18 cellular contexts compared by ENCODE assay signal in genomic region chr17:38425048-38425447, GRCh38. TPM values are rescaled to one million over a fixed set of nuclear protein-coding genes. Genes with fewer than 3 reads are reported as not detected.
DNase-seq lines count a peak whose midpoint lies in the region; ATAC-seq and TF ChIP-seq lines count a peak whose summit lies in the region.
"Had no signal": no experiment of that assay in that cellular context is flagged by ENCODE, and none has a peak within 500 bp of the region (broad histone marks: within the 10 kb centered on the region; RNA-seq: fewer than 3 reads in every experiment).

No MANE protein-coding gene starts in this region.

- H3K4me1 ChIP-seq in right cardiac atrium (ENCODE audit: control insufficient read depth, insufficient read depth, low read length) (peaks cover 13% of the 10 kb centered on the region), esophagus (ENCODE audit: control insufficient read depth in 2 of 2, insufficient read depth in 2 of 2, low read length in 1 of 2) (peaks cover 8 to 18% of the 10 kb centered on the region in 2 donors), sigmoid colon (peaks cover 0 to 80% (median 67%) of the 10 kb centered on the region in 4 donors), uterus (peaks cover 5 to 30% of the 10 kb centered on the region in 2 donors)
- H3K4me1 ChIP-seq: HAP-1 had no signal

- H3K27me3 ChIP-seq in right cardiac atrium (ENCODE audit: control insufficient read depth, insufficient read depth): no peaks in the 10 kb centered on the region
- no peaks in the 10 kb centered on the region for H3K27me3 ChIP-seq in esophagus (ENCODE audit: control insufficient read depth in 1 of 2, insufficient read depth in 2 of 2, low read length in 2 of 2)
- H3K27me3 ChIP-seq in sigmoid colon: no peaks in the 10 kb centered on the region
- no peaks in the 10 kb centered on the region for H3K27me3 ChIP-seq in uterus

- H3K36me3 ChIP-seq in esophagus (ENCODE audit: control insufficient read depth in 2 of 2, insufficient read depth in 2 of 2, low read length in 1 of 2): no peaks in the 10 kb centered on the region
- no peaks in the 10 kb centered on the region for H3K36me3 ChIP-seq in sigmoid colon
- no peaks in the 10 kb centered on the region for H3K36me3 ChIP-seq in uterus
- H3K36me3 ChIP-seq: HAP-1 had no signal

- intact Hi-C loops in right cardiac atrium (cut with DNase I) (loop anchor here in 1 of 4 donors (10.0 kb wide), 1 partner anchor 240 kb away; no protein-coding TSS in a partner anchor), left ventricle myocardium superior (cut with micrococcal nuclease) (no loop called here), sigmoid colon (cut with DNase I) (loop anchor here (5.0 to 10.0 kb wide), 3 partner anchors 42 to 780 kb away; partner anchors contain the start of genes DDX52 and EPOP), uterus (cut with DNase I; ENCODE audit: low total_unique reads) (no loop called here)

- ATAC-seq in right cardiac atrium: no peak
- no peak for ATAC-seq in left ventricle myocardium superior
- no peak for ATAC-seq in GM18858 (IDR thresholded peaks at IDR 0.05; ENCODE audit: unreplicated experiment)
- ATAC-seq in HG03196 (IDR thresholded peaks at IDR 0.05; ENCODE audit: unreplicated experiment): no peak
- ATAC-seq: esophagus mucosa, GM12878, T-cell had no signal

- no peak for TF ChIP-seq POLR2A in sigmoid colon (IDR thresholded peaks at IDR 0.05)
- no peak for TF ChIP-seq POLR2A in uterus (IDR thresholded peaks at IDR 0.05)

- WGBS in right cardiac atrium: 57% methylated on average over 13 of the region's 13 CpGs
- 69 to 81% methylated on average over 13 of the region's 13 CpGs for WGBS in esophagus, 2 donors
- WGBS in sigmoid colon, 2 donors: 59 to 84% methylated on average over 13 of the region's 13 CpGs

- H3K9me3 ChIP-seq in right cardiac atrium (ENCODE audit: control insufficient read depth, low read length) (no peaks in the 10 kb centered on the region), esophagus (ENCODE audit: control insufficient read depth in 2 of 2, insufficient read depth in 1 of 2, low read depth in 1 of 2, low read length in 1 of 2) (no peaks in the 10 kb centered on the region), sigmoid colon (no peaks in the 10 kb centered on the region), uterus (no peaks in the 10 kb centered on the region)
- H3K9me3 ChIP-seq: HAP-1 had no signal

- DNase-seq in right cardiac atrium (peak in 1 of 3 donors; percentile 56), left ventricle myocardium superior (no peak), sigmoid colon (no peak), uterus (no peak), NAMALWA (ENCODE audit: low spot score) (no peak)
- DNase-seq: activated B cell treated with CpG ODN at 0.5 μM for 24 hours; COR-L47; MV-4-11; NCI-H2081 treated with DMSO at 0.1 percent for 48 hours; NCI-H82; stimulated activated CD4-positive, alpha-beta T cell treated with anti-CD3 and anti-CD28 coated beads, Interleukin-2, amount 100 ng/mL, for 24 hours; T-cell had no signal

- TF ChIP-seq CTCF in sigmoid colon (IDR thresholded peaks at IDR 0.05): no peak
- TF ChIP-seq CTCF in uterus (IDR thresholded peaks at IDR 0.05): no peak

- H3K4me3 ChIP-seq in right cardiac atrium (ENCODE audit: low read length): no peak overlapping the region
- no peak overlapping the region for H3K4me3 ChIP-seq in esophagus (ENCODE audit: low read depth in 1 of 2, low read length in 2 of 2)
- no peak overlapping the region for H3K4me3 ChIP-seq in sigmoid colon
- no peak overlapping the region for H3K4me3 ChIP-seq in uterus
- H3K4me3 ChIP-seq: GM12878, HAP-1 had no signal

- H3K27ac ChIP-seq in right cardiac atrium (ENCODE audit: low read length) (peak overlapping the region; percentile 9), esophagus (ENCODE audit: low read depth in 2 of 2, low read length in 1 of 2) (peak overlapping the region; percentile 7 to 61), sigmoid colon (peak overlapping the region; percentile 90 to 99 (median 96)), uterus (peak overlapping the region; percentile 96 to 97)

- TF ChIP-seq EP300 in sigmoid colon (IDR thresholded peaks at IDR 0.05): no peak

RNA-seq across cellular contexts. Expression of gene ARHGAP23, which starts 3.2 kb away (rescaled TPM):
- total RNA-seq in right cardiac atrium: 10 to 100 TPM; 61.8 to 96.9 (median 77.4) TPM
- polyA plus RNA-seq in right cardiac atrium: 40.7 TPM
- 70.3 TPM for total RNA-seq in left ventricle myocardium superior
- 10 to 100 TPM; 36.0 to 45.2 TPM for polyA plus RNA-seq in esophagus
- 10 to 100 TPM; 11.2 to 42.1 (median 28.5) TPM for total RNA-seq in sigmoid colon
- polyA plus RNA-seq in sigmoid colon: 1 to 10 TPM in 2 of 3 donors, under 1 TPM in 1; 0.69 to 9.8 (median 3.0) TPM
- total RNA-seq in uterus: 100 to 1,000 TPM in 1 of 4 donors, 10 to 100 TPM in 1, 1 to 10 TPM in 2; 2.6 to 119 (median 15.2) TPM

Comparison
In these comparisons a context has a peak if more than half of its experiments do, and no peak if none do; other contexts are left out.
1. H3K27ac ChIP-seq: peak in every context shown above with its lines; median percentile 96 in sigmoid colon; 96 in uterus; 34 in esophagus; 9 in right cardiac atrium.